In the genomic region with DNA sequence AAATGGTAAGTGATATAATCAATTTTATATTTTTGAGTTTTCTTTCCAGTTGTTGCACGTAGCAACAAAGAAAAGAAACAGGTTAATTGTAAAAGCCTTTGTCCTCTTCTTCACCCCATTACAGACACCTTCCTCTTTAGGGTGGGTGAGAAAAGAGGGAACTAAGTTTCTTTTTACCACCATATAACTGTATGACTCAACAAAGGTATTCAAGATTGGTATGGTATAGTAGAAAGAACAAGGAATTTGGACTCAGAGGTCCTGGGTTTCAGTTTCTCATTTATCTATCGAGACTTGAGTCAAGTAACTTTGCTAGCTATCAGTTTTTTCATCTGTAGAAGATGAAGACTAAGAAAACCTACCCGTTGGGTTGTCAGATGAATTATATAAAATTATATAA, we compare ENCODE assay signal across 10 cellular contexts. TPM values are rescaled to one million over a fixed set of nuclear protein-coding genes. Genes with fewer than 3 reads are reported as not detected.
DNase-seq lines count a peak whose midpoint lies in the region; ATAC-seq and TF ChIP-seq lines count a peak whose summit lies in the region.
"Had no signal": no experiment of that assay in that cellular context is flagged by ENCODE, and none has a peak within 500 bp of the region (broad histone marks: within the 10 kb centered on the region; RNA-seq: fewer than 3 reads in every experiment).

No MANE protein-coding gene starts in this region.

- peak; percentile 92 for ATAC-seq in GM18868 (IDR thresholded peaks at IDR 0.05; ENCODE audit: unreplicated experiment)
- ATAC-seq in GM21528 (IDR thresholded peaks at IDR 0.05; ENCODE audit: low FRiP score, unreplicated experiment): peak; percentile 59
- ATAC-seq in HG03175 (IDR thresholded peaks at IDR 0.05; ENCODE audit: unreplicated experiment): peak; percentile 89

- in situ Hi-C loops in transverse colon (cut with MboI; ENCODE audit: low pct_ligation_motif_present in 1 of 4, low pct_unique_long_range_greater_than_20kb in 1 of 4, low sequenced_read_pairs in 3 of 4): no loop called here

- peak; percentile 60 for DNase-seq in SKM-1 treated with dmso at 0.1 percent for 144 hours (lab: John Stamatoyannopoulos, UW; ENCODE audit: unreplicated experiment)
- DNase-seq in cortex of kidney (lab: John Stamatoyannopoulos, UW): no peak
- no peak for DNase-seq in transverse colon
- no peak for DNase-seq in activated CD4-positive, alpha-beta T cell treated with anti-CD3 and anti-CD28 coated beads, Interleukin-2, amount 50 U/mL, for 1 hour
- no peak for DNase-seq in NK-92 treated with Interleukin-12 subunit alpha and Interleukin-12 subunit beta, amount 100 ng/mL, for 24 hours (lab: John Stamatoyannopoulos, UW)
- DNase-seq: activated naive CD8-positive, alpha-beta T cell treated with anti-CD3 and anti-CD28 coated beads, Interleukin-2, amount 10 ng/mL, durations not matched to agents 7 days and 5 days; NCI-H1930 had no signal

- TF ChIP-seq POLR2A in transverse colon (IDR thresholded peaks at IDR 0.05): no peak

- no peaks in the 10 kb centered on the region for H3K36me3 ChIP-seq in transverse colon

- no peaks in the 10 kb centered on the region for H3K9me3 ChIP-seq in transverse colon

- WGBS in transverse colon (ENCODE audit: low coverage in 1 of 2), 2 donors: 60 to 66% methylated on average over 3 of the region's 3 CpGs

- peaks cover 12% of the 10 kb centered on the region for H3K27me3 ChIP-seq in transverse colon

- H3K4me1 ChIP-seq in transverse colon: peaks cover 0 to 7% (median 6%) of the 10 kb centered on the region in 4 donors

- H3K27ac ChIP-seq in transverse colon: no peak overlapping the region

- TF ChIP-seq CTCF in transverse colon (IDR thresholded peaks at IDR 0.05): no peak

- no peak for TF ChIP-seq EP300 in transverse colon (IDR thresholded peaks at IDR 0.05; ENCODE audit: low read depth)

- intact Hi-C loops in transverse colon (cut with DNase I; ENCODE audit: low total_unique reads): no loop called here

- H3K4me3 ChIP-seq in transverse colon: no peak overlapping the region

RNA-seq across cellular contexts. Expression of a gene that starts 5.6 kb away (rescaled TPM):
- 100 to 1,000 TPM in 1 of 4 donors, 10 to 100 TPM in 3; 45.2 to 159 (median 63.0) TPM for total RNA-seq in transverse colon

RNA-seq across cellular contexts. Expression of a gene that starts 42.6 kb away (rescaled TPM):
- total RNA-seq in transverse colon: not detected
- total RNA-seq: activated naive CD8-positive, alpha-beta T cell treated with anti-CD3 and anti-CD28 coated beads, Interleukin-2, amount 10 ng/mL, durations not matched to agents 7 days and 5 days had no signal
